1 cellular context compared by ENCODE assay signal in the genomic region with DNA sequence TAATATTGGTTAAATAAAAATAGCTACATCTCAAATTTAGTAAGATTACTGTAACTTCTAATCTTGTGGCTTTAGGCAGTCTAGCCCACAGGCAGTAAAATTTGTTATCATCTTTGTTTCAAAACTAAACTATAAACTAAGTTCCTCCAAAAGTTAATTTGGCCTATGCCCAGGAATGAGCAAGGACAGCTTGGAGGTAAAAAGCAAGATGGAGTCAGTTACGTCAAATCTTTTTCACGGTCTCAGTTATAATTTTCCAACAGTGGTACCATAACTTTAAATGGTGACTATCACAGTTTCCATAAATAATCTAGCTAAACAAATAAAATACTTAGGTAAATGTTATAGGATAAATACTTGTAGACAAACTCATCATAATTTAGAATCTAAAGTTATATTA.
TF ChIP-seq lines count a peak whose summit lies in the region.

No MANE protein-coding gene starts in this region.

TF ChIP-seq in K562, 482 proteins besides CTCF, POLR2A, EP300 and RAD21 (continued from another document and continues in another):
- TF ChIP-seq, protein P1, sequence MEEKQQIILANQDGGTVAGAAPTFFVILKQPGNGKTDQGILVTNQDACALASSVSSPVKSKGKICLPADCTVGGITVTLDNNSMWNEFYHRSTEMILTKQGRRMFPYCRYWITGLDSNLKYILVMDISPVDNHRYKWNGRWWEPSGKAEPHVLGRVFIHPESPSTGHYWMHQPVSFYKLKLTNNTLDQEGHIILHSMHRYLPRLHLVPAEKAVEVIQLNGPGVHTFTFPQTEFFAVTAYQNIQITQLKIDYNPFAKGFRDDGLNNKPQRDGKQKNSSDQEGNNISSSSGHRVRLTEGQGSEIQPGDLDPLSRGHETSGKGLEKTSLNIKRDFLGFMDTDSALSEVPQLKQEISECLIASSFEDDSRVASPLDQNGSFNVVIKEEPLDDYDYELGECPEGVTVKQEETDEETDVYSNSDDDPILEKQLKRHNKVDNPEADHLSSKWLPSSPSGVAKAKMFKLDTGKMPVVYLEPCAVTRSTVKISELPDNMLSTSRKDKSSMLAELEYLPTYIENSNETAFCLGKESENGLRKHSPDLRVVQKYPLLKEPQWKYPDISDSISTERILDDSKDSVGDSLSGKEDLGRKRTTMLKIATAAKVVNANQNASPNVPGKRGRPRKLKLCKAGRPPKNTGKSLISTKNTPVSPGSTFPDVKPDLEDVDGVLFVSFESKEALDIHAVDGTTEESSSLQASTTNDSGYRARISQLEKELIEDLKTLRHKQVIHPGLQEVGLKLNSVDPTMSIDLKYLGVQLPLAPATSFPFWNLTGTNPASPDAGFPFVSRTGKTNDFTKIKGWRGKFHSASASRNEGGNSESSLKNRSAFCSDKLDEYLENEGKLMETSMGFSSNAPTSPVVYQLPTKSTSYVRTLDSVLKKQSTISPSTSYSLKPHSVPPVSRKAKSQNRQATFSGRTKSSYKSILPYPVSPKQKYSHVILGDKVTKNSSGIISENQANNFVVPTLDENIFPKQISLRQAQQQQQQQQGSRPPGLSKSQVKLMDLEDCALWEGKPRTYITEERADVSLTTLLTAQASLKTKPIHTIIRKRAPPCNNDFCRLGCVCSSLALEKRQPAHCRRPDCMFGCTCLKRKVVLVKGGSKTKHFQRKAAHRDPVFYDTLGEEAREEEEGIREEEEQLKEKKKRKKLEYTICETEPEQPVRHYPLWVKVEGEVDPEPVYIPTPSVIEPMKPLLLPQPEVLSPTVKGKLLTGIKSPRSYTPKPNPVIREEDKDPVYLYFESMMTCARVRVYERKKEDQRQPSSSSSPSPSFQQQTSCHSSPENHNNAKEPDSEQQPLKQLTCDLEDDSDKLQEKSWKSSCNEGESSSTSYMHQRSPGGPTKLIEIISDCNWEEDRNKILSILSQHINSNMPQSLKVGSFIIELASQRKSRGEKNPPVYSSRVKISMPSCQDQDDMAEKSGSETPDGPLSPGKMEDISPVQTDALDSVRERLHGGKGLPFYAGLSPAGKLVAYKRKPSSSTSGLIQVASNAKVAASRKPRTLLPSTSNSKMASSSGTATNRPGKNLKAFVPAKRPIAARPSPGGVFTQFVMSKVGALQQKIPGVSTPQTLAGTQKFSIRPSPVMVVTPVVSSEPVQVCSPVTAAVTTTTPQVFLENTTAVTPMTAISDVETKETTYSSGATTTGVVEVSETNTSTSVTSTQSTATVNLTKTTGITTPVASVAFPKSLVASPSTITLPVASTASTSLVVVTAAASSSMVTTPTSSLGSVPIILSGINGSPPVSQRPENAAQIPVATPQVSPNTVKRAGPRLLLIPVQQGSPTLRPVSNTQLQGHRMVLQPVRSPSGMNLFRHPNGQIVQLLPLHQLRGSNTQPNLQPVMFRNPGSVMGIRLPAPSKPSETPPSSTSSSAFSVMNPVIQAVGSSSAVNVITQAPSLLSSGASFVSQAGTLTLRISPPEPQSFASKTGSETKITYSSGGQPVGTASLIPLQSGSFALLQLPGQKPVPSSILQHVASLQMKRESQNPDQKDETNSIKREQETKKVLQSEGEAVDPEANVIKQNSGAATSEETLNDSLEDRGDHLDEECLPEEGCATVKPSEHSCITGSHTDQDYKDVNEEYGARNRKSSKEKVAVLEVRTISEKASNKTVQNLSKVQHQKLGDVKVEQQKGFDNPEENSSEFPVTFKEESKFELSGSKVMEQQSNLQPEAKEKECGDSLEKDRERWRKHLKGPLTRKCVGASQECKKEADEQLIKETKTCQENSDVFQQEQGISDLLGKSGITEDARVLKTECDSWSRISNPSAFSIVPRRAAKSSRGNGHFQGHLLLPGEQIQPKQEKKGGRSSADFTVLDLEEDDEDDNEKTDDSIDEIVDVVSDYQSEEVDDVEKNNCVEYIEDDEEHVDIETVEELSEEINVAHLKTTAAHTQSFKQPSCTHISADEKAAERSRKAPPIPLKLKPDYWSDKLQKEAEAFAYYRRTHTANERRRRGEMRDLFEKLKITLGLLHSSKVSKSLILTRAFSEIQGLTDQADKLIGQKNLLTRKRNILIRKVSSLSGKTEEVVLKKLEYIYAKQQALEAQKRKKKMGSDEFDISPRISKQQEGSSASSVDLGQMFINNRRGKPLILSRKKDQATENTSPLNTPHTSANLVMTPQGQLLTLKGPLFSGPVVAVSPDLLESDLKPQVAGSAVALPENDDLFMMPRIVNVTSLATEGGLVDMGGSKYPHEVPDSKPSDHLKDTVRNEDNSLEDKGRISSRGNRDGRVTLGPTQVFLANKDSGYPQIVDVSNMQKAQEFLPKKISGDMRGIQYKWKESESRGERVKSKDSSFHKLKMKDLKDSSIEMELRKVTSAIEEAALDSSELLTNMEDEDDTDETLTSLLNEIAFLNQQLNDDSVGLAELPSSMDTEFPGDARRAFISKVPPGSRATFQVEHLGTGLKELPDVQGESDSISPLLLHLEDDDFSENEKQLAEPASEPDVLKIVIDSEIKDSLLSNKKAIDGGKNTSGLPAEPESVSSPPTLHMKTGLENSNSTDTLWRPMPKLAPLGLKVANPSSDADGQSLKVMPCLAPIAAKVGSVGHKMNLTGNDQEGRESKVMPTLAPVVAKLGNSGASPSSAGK (IDR thresholded peaks at IDR 0.05): no peak
- TF ChIP-seq ILK (tag; IDR thresholded peaks at IDR 0.05; ENCODE audit: borderline replicate concordance, low read depth) (0 out of 2 replicates have a peak, but pooled peaks have one; percentile 41), YBX1 (IDR thresholded peaks at IDR 0.05) (no peak), HSF4 (CRISPR knock-in tag; IDR thresholded peaks at IDR 0.05; ENCODE audit: borderline replicate concordance) (peak; percentile 93; the same call in 1 of the 2 replicates), SIRT6 (IDR thresholded peaks at IDR 0.05; ENCODE audit: low read depth, low read length) (no peak), ZNF830 (CRISPR knock-in tag; IDR thresholded peaks at IDR 0.05) (no peak), ETS2 (tag; IDR thresholded peaks at IDR 0.05; ENCODE audit: borderline replicate concordance, poor library complexity, severe bottlenecking) (no peak), DNMT1 (IDR thresholded peaks at IDR 0.05) (no peak), ILF3 (IDR thresholded peaks at IDR 0.05; ENCODE audit: borderline replicate concordance) (no peak), BACH1 (tag; IDR thresholded peaks at IDR 0.05) (peak; percentile 85), RBM22 (IDR thresholded peaks at IDR 0.05; ENCODE audit: low read depth, low read length, poor library complexity, severe bottlenecking) (no peak), ZKSCAN8 (CRISPR knock-in tag; IDR thresholded peaks at IDR 0.05) (0 out of 2 replicates have a peak, but pooled peaks have one; percentile 44), ZFP36 (IDR thresholded peaks at IDR 0.05; ENCODE audit: low read depth, low read length, partially characterized antibody) (no peak), ZFX (CRISPR knock-in tag; IDR thresholded peaks at IDR 0.05) (no peak), RBM25 (IDR thresholded peaks at IDR 0.05; ENCODE audit: low read depth, low read length, severe bottlenecking) (no peak), MECOM (CRISPR knock-in tag; IDR thresholded peaks at IDR 0.05) (peak; percentile 95)
- TF ChIP-seq, protein P2, sequence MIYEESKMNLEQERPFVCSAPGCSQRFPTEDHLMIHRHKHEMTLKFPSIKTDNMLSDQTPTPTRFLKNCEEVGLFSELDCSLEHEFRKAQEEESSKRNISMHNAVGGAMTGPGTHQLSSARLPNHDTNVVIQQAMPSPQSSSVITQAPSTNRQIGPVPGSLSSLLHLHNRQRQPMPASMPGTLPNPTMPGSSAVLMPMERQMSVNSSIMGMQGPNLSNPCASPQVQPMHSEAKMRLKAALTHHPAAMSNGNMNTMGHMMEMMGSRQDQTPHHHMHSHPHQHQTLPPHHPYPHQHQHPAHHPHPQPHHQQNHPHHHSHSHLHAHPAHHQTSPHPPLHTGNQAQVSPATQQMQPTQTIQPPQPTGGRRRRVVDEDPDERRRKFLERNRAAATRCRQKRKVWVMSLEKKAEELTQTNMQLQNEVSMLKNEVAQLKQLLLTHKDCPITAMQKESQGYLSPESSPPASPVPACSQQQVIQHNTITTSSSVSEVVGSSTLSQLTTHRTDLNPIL (CRISPR knock-in tag; IDR thresholded peaks at IDR 0.05): 0 out of 2 replicates have a peak, but pooled peaks have one; percentile 30
- TF ChIP-seq, protein P3, sequence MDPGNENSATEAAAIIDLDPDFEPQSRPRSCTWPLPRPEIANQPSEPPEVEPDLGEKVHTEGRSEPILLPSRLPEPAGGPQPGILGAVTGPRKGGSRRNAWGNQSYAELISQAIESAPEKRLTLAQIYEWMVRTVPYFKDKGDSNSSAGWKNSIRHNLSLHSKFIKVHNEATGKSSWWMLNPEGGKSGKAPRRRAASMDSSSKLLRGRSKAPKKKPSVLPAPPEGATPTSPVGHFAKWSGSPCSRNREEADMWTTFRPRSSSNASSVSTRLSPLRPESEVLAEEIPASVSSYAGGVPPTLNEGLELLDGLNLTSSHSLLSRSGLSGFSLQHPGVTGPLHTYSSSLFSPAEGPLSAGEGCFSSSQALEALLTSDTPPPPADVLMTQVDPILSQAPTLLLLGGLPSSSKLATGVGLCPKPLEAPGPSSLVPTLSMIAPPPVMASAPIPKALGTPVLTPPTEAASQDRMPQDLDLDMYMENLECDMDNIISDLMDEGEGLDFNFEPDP (CRISPR knock-in tag; IDR thresholded peaks at IDR 0.05): peak; percentile 91; the same call in 1 of the 2 replicates
- TF ChIP-seq, protein P4, sequence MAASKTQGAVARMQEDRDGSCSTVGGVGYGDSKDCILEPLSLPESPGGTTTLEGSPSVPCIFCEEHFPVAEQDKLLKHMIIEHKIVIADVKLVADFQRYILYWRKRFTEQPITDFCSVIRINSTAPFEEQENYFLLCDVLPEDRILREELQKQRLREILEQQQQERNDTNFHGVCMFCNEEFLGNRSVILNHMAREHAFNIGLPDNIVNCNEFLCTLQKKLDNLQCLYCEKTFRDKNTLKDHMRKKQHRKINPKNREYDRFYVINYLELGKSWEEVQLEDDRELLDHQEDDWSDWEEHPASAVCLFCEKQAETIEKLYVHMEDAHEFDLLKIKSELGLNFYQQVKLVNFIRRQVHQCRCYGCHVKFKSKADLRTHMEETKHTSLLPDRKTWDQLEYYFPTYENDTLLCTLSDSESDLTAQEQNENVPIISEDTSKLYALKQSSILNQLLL (CRISPR knock-in tag; IDR thresholded peaks at IDR 0.05; ENCODE audit: borderline replicate concordance): no peak
- TF ChIP-seq, protein P5, sequence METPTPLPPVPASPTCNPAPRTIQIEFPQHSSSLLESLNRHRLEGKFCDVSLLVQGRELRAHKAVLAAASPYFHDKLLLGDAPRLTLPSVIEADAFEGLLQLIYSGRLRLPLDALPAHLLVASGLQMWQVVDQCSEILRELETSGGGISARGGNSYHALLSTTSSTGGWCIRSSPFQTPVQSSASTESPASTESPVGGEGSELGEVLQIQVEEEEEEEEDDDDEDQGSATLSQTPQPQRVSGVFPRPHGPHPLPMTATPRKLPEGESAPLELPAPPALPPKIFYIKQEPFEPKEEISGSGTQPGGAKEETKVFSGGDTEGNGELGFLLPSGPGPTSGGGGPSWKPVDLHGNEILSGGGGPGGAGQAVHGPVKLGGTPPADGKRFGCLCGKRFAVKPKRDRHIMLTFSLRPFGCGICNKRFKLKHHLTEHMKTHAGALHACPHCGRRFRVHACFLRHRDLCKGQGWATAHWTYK (CRISPR knock-in tag; IDR thresholded peaks at IDR 0.05): peak; percentile 95; the same call in 1 of the 2 replicates
- TF ChIP-seq, protein P6, sequence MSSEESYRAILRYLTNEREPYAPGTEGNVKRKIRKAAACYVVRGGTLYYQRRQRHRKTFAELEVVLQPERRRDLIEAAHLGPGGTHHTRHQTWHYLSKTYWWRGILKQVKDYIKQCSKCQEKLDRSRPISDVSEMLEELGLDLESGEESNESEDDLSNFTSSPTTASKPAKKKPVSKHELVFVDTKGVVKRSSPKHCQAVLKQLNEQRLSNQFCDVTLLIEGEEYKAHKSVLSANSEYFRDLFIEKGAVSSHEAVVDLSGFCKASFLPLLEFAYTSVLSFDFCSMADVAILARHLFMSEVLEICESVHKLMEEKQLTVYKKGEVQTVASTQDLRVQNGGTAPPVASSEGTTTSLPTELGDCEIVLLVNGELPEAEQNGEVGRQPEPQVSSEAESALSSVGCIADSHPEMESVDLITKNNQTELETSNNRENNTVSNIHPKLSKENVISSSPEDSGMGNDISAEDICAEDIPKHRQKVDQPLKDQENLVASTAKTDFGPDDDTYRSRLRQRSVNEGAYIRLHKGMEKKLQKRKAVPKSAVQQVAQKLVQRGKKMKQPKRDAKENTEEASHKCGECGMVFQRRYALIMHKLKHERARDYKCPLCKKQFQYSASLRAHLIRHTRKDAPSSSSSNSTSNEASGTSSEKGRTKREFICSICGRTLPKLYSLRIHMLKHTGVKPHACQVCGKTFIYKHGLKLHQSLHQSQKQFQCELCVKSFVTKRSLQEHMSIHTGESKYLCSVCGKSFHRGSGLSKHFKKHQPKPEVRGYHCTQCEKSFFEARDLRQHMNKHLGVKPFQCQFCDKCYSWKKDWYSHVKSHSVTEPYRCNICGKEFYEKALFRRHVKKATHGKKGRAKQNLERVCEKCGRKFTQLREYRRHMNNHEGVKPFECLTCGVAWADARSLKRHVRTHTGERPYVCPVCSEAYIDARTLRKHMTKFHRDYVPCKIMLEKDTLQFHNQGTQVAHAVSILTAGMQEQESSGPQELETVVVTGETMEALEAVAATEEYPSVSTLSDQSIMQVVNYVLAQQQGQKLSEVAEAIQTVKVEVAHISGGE (CRISPR knock-in tag; IDR thresholded peaks at IDR 0.05): peak in 1 of 3 experiments; percentile 55; a peak in 1 of 6 replicates
- TF ChIP-seq, protein P7, sequence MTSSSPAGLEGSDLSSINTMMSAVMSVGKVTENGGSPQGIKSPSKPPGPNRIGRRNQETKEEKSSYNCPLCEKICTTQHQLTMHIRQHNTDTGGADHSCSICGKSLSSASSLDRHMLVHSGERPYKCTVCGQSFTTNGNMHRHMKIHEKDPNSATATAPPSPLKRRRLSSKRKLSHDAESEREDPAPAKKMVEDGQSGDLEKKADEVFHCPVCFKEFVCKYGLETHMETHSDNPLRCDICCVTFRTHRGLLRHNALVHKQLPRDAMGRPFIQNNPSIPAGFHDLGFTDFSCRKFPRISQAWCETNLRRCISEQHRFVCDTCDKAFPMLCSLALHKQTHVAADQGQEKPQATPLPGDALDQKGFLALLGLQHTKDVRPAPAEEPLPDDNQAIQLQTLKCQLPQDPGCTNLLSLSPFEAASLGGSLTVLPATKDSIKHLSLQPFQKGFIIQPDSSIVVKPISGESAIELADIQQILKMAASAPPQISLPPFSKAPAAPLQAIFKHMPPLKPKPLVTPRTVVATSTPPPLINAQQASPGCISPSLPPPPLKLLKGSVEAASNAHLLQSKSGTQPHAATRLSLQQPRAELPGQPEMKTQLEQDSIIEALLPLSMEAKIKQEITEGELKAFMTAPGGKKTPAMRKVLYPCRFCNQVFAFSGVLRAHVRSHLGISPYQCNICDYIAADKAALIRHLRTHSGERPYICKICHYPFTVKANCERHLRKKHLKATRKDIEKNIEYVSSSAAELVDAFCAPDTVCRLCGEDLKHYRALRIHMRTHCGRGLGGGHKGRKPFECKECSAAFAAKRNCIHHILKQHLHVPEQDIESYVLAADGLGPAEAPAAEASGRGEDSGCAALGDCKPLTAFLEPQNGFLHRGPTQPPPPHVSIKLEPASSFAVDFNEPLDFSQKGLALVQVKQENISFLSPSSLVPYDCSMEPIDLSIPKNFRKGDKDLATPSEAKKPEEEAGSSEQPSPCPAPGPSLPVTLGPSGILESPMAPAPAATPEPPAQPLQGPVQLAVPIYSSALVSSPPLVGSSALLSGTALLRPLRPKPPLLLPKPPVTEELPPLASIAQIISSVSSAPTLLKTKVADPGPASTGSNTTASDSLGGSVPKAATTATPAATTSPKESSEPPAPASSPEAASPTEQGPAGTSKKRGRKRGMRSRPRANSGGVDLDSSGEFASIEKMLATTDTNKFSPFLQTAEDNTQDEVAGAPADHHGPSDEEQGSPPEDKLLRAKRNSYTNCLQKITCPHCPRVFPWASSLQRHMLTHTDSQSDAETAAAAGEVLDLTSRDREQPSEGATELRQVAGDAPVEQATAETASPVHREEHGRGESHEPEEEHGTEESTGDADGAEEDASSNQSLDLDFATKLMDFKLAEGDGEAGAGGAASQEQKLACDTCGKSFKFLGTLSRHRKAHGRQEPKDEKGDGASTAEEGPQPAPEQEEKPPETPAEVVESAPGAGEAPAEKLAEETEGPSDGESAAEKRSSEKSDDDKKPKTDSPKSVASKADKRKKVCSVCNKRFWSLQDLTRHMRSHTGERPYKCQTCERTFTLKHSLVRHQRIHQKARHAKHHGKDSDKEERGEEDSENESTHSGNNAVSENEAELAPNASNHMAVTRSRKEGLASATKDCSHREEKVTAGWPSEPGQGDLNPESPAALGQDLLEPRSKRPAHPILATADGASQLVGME (CRISPR knock-in tag; IDR thresholded peaks at IDR 0.05): no peak
